Comparison of ENCODE assay signal across 8 cellular contexts in the genomic region with DNA sequence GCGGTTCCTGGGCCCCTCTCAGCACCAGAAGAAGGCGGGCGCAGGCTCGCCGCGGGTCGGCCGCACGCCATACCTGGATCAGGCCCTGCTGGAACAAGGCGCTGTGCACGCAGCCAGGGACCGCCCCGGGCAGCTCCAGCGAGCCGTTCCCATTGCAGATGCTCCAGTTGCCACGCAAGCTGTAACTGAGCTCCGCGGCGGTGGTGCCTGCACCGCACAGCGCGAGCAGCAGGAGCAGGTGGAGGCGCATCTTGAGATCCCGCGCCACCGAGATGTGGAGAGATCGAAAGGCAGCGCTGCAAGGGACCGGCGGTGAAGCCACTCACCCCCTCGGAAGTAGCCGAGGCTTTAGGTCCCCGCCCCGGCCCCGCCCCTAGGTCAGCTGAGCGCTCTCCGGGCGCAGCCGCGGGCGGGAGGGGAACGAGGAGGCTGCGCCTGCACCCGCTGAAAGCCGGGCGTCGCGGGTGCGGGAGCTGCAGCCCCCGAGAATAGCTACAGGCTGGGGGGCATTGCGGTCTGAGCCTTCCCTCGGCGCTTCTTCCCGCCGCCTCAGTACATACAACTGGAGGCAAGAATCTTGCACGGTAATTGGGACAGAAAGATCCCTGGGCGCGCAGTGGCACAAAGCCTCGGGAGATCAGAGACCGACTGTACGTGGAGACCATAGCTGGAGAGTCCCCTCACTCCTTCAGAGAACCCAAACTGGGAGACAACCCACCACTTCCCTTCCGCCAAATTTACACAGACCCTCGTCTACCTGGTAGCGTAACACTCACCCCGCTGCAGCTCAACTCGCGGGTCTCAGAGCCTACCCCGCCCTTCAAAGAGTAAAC. TPM values are rescaled to one million over a fixed set of nuclear protein-coding genes. Genes with fewer than 3 reads are reported as not detected.
DNase-seq lines count a peak whose midpoint lies in the region; ATAC-seq and TF ChIP-seq lines count a peak whose summit lies in the region.

A gene (minus strand): TSS at position 324 of the 833 bp plus-strand sequence. CDS start 74 bp downstream, at position 250.

- H3K9ac ChIP-seq in KMS-11 = peak within 1 kb of the TSS; percentile 52

- H3K4me3 ChIP-seq in KMS-11 (IDR thresholded peaks at IDR 0.05; ENCODE audit: insufficient read depth, low read depth, low read length) (no peak within 1 kb of the TSS), fibroblast of mammary gland (ENCODE audit: control insufficient read depth, low read depth, low read length) (peak within 1 kb of the TSS; percentile 86)

- H3K4me1 ChIP-seq in KMS-11 (ENCODE audit: low read depth, poor library complexity, severe bottlenecking) = peaks cover 40% of the 10 kb centered on the region

- H3K36me3 ChIP-seq in KMS-11 (ENCODE audit: insufficient read depth) = no peaks in the 10 kb centered on the region

- H4K20me1 ChIP-seq in KMS-11 (ENCODE audit: insufficient read depth) = no peaks in the 10 kb centered on the region

- ATAC-seq in GM21825 (IDR thresholded peaks at IDR 0.05; ENCODE audit: unreplicated experiment) = peak; percentile 91
- ATAC-seq in naive thymus-derived CD8-positive, alpha-beta T cell = peak; percentile 82 to 90
- ATAC-seq in stimulated activated naive B cell treated with anti-CD40 and anti-IgM and Interleukin-4, amounts not matched to agents 10 μg/mL and 1 μg/mL and 100 μg/mL, for 72 hours (replicated peaks) = peak; percentile 81 to 83

- H2AFZ ChIP-seq in KMS-11 (ENCODE audit: low read depth) = peak within 1 kb of the TSS; percentile 90

- H3K36me3 Mint-ChIP-seq in naive thymus-derived CD8-positive, alpha-beta T cell = no peaks in the 10 kb centered on the region
- peaks cover 27 to 32% of the 10 kb centered on the region in 2 donors for H3K36me3 Mint-ChIP-seq in stimulated activated naive B cell treated with anti-CD40 and anti-IgM and Interleukin-4, amounts not matched to agents 10 μg/mL and 1 μg/mL and 100 μg/mL, for 72 hours

- TF ChIP-seq CTCF in KMS-11 (conservative IDR thresholded peaks at IDR 0.05; ENCODE audit: low read depth, low read length) (no peak), fibroblast of mammary gland (conservative IDR thresholded peaks at IDR 0.05; ENCODE audit: control insufficient read depth, insufficient read depth, low read depth, low read length) (no peak)

- POLR2A ChIA-PET in naive thymus-derived CD8-positive, alpha-beta T cell (lab: Charles Lee) = interaction anchor here (0.6 to 2.5 kb wide), 17 partner anchors 10 to 316 kb away, joined by 3 to 76 read pairs (median 4); a partner anchor contains a TSS

- H3K27me3 ChIP-seq in KMS-11 (ENCODE audit: insufficient read depth, low read depth) = no peaks in the 10 kb centered on the region

- H3K79me2 ChIP-seq in KMS-11 (ENCODE audit: insufficient read depth, low read depth) = peaks cover 33% of the 10 kb centered on the region; the same call in 1 of the 2 replicates

- peak within 1 kb of the TSS; percentile 90 to 96 (median 94) for H3K27ac Mint-ChIP-seq in naive thymus-derived CD8-positive, alpha-beta T cell
- H3K27ac Mint-ChIP-seq in stimulated activated naive B cell treated with anti-CD40 and anti-IgM and Interleukin-4, amounts not matched to agents 10 μg/mL and 1 μg/mL and 100 μg/mL, for 72 hours = peak within 1 kb of the TSS; percentile 96

- peaks cover 27 to 49% (median 44%) of the 10 kb centered on the region in 4 donors for H3K4me1 Mint-ChIP-seq in naive thymus-derived CD8-positive, alpha-beta T cell
- peaks cover 32 to 43% of the 10 kb centered on the region in 2 donors for H3K4me1 Mint-ChIP-seq in stimulated activated naive B cell treated with anti-CD40 and anti-IgM and Interleukin-4, amounts not matched to agents 10 μg/mL and 1 μg/mL and 100 μg/mL, for 72 hours

- DNase-seq in Daoy (ENCODE audit: low read depth) = peak; percentile 74
- DNase-seq in RKO (ENCODE audit: low spot score) = peak; percentile 88
- DNase-seq in activated T-helper 1 cell treated with Interleukin-2 at 50 U/mL for 16 hours (ENCODE audit: low read depth) = peak; percentile 76
- DNase-seq in fibroblast of mammary gland (ENCODE audit: low read depth) = peak; percentile 68
- peak; percentile 66 to 91 (median 78) for DNase-seq in naive thymus-derived CD8-positive, alpha-beta T cell
- peak; percentile 77 for DNase-seq in stimulated activated naive B cell treated with anti-CD40 and anti-IgM and Interleukin-4, amounts not matched to agents 10 μg/mL and 1 μg/mL and 100 μg/mL, for 72 hours

- peak within 1 kb of the TSS; percentile 40 for H3K27ac ChIP-seq in KMS-11

- H3K4me3 Mint-ChIP-seq in naive thymus-derived CD8-positive, alpha-beta T cell = peak within 1 kb of the TSS; percentile 86 to 100 (median 97)
- peak within 1 kb of the TSS; percentile 85 to 89 for H3K4me3 Mint-ChIP-seq in stimulated activated naive B cell treated with anti-CD40 and anti-IgM and Interleukin-4, amounts not matched to agents 10 μg/mL and 1 μg/mL and 100 μg/mL, for 72 hours

- H3K27me3 Mint-ChIP-seq in naive thymus-derived CD8-positive, alpha-beta T cell = peaks cover 0 to 3% (median 0%) of the 10 kb centered on the region in 5 donors
- no peaks in the 10 kb centered on the region for H3K27me3 Mint-ChIP-seq in stimulated activated naive B cell treated with anti-CD40 and anti-IgM and Interleukin-4, amounts not matched to agents 10 μg/mL and 1 μg/mL and 100 μg/mL, for 72 hours

- peak within 1 kb of the TSS; percentile 98 for H3K4me2 ChIP-seq in KMS-11

- H3K9me3 Mint-ChIP-seq in naive thymus-derived CD8-positive, alpha-beta T cell = no peaks in the 10 kb centered on the region
- H3K9me3 Mint-ChIP-seq in stimulated activated naive B cell treated with anti-CD40 and anti-IgM and Interleukin-4, amounts not matched to agents 10 μg/mL and 1 μg/mL and 100 μg/mL, for 72 hours = peaks cover 2 to 6% of the 10 kb centered on the region in 2 donors

RNA-seq across cellular contexts. Expression of the gene that starts here (rescaled TPM):
- total RNA-seq in Daoy (2014; rRNA removed; shearing (Covaris generic)) = 8.2 and 13.4 TPM in 2 replicates
- total RNA-seq in naive thymus-derived CD8-positive, alpha-beta T cell = 10 to 100 TPM; 34.8 to 37.1 TPM
- polyA plus RNA-seq in naive thymus-derived CD8-positive, alpha-beta T cell = 10 to 100 TPM; 16.7 to 17.8 (median 17.1) TPM
